In genomic region chr22:28977050-28977449, GRCh38 we compare ENCODE assay signal across 12 cellular contexts.
DNase-seq lines count a peak whose midpoint lies in the region; ATAC-seq and TF ChIP-seq lines count a peak whose summit lies in the region.
"Had no signal": no experiment of that assay in that cellular context is flagged by ENCODE, and none has a peak within 500 bp of the region (broad histone marks: within the 10 kb centered on the region; RNA-seq: fewer than 3 reads in every experiment).

No MANE protein-coding gene starts in this region.

- DNase-seq in LHCN-M2 (ENCODE audit: low read depth) (peak; percentile 45), right lobe of liver (no peak), suprapubic skin (ENCODE audit: low spot score in 2 of 2) (no peak), HuH-7 (ENCODE audit: low spot score) (no peak), NCI-H446 treated with DMSO at 0.1 percent for 48 hours (lab: John Stamatoyannopoulos, UW) (no peak)
- DNase-seq: activated CD4-positive, alpha-beta T cell treated with anti-CD3 and anti-CD28 coated beads, Interleukin-2, amount 50 U/mL, for 48 hours; DMS79; NCI-H1694 treated with DMSO at 0.1 percent for 48 hours had no signal

- H3K4me3 ChIP-seq in right lobe of liver (peak overlapping the region in 2 of 3 donors; percentile 2 to 20), suprapubic skin (peak overlapping the region; percentile 20)

- ATAC-seq in right lobe of liver (no peak), HG02642 (IDR thresholded peaks at IDR 0.05; ENCODE audit: poor library complexity, unreplicated experiment) (no peak), HG03097 (IDR thresholded peaks at IDR 0.05; ENCODE audit: low FRiP score, unreplicated experiment) (no peak)

- TF ChIP-seq EP300 in suprapubic skin (IDR thresholded peaks at IDR 0.05), result no peak

- peak overlapping the region; percentile 12 for H3K27ac ChIP-seq in cingulate gyrus (ENCODE audit: low read depth, low read length)
- peak overlapping the region; percentile 44 to 57 (median 49) for H3K27ac ChIP-seq in right lobe of liver
- no peak overlapping the region for H3K27ac ChIP-seq in suprapubic skin
- H3K27ac ChIP-seq: parathyroid adenoma had no signal

- H3K36me3 ChIP-seq in right lobe of liver, result no peaks in the 10 kb centered on the region
- no peaks in the 10 kb centered on the region for H3K36me3 ChIP-seq in suprapubic skin

- H3K27me3 ChIP-seq in right lobe of liver (no peaks in the 10 kb centered on the region), suprapubic skin (no peaks in the 10 kb centered on the region)

- H3K4me1 ChIP-seq in right lobe of liver, result peaks cover 0 to 49% (median 17%) of the 10 kb centered on the region in 4 donors
- peaks cover 23% of the 10 kb centered on the region for H3K4me1 ChIP-seq in suprapubic skin
- H3K4me1 ChIP-seq: parathyroid adenoma had no signal

- TF ChIP-seq CTCF in right lobe of liver (IDR thresholded peaks at IDR 0.05) (no peak), suprapubic skin (IDR thresholded peaks at IDR 0.05) (no peak)

- H3K9me3 ChIP-seq in right lobe of liver, result no peaks in the 10 kb centered on the region
- no peaks in the 10 kb centered on the region for H3K9me3 ChIP-seq in suprapubic skin

- TF ChIP-seq POLR2A in right lobe of liver (IDR thresholded peaks at IDR 0.05) (no peak), suprapubic skin (IDR thresholded peaks at IDR 0.05) (no peak)

- WGBS in right lobe of liver (ENCODE audit: insufficient coverage, low coverage, low lambda C conversion rate, missing lambda C conversion rate), result 23% methylated on average over 4 of the region's 4 CpGs
- 67% methylated on average over 4 of the region's 4 CpGs for WGBS in suprapubic skin

- intact Hi-C loops in right lobe of liver (cut with DNase I), result no loop called here
